ENCODE assay signal across 5 cellular contexts in the genomic region with DNA sequence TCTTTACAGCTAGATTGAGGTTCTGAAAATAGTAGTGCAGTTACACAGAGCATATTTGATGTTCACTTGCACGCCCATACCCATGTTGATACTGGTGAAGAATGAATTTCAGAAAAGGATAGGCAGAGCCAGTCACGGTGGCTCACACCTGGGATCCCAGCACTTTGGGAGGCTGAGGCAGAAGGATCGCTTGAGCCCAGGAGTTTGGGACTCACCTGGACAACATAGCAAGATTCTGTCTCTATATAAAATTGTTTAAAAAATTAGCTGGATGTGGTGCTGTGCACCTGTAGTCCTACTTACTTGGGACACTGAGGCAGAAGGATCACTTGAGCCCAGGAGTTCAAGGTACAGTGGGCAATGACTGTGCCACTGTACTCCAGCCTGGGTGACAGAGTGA.
"Had no signal": no experiment of that assay in that cellular context is flagged by ENCODE, and none has a peak within 500 bp of the region (broad histone marks: within the 10 kb centered on the region; RNA-seq: fewer than 3 reads in every experiment).

No MANE protein-coding gene starts in this region.

- H3K9me3 ChIP-seq: MG63 had no signal

- DNase-seq: KG1, MG63, NCI-H1694, NCI-H226 had no signal

- H3K4me3 ChIP-seq: MG63 had no signal

- H3K27me3 ChIP-seq: MG63 had no signal

- H3K27ac ChIP-seq: KMS-11 had no signal

- H3K36me3 ChIP-seq: MG63 had no signal
